Comparison of ENCODE assay signal across 1 cellular context in genomic region chr11:11850668-11851067, GRCh38.
TF ChIP-seq lines count a peak whose summit lies in the region.

No MANE protein-coding gene starts in this region.

TF ChIP-seq in IMR-90, 13 proteins besides CTCF, POLR2A, EP300 and RAD21 (continued from another document):
- no peak for TF ChIP-seq ELK1 (IDR thresholded peaks at IDR 0.05; ENCODE audit: borderline replicate concordance, low read depth, low read length)
- TF ChIP-seq FOS (IDR thresholded peaks at IDR 0.05; ENCODE audit: low read depth, low read length) = no peak
TF ChIP-seq in IMR-90: peak in this region for 0.
